ENCODE assay signal across 21 cellular contexts in genomic region chrX:53266175-53266574, GRCh38.
DNase-seq lines count a peak whose midpoint lies in the region; ATAC-seq and TF ChIP-seq lines count a peak whose summit lies in the region.
"Had no signal": no experiment of that assay in that cellular context is flagged by ENCODE, and none has a peak within 500 bp of the region (broad histone marks: within the 10 kb centered on the region; RNA-seq: fewer than 3 reads in every experiment).

No MANE protein-coding gene starts in this region.

- intact Hi-C loops in dendritic cell treated with granulocyte-macrophage colony-stimulating factor and Interleukin-4, amounts not matched to agents 40 ng/mL and 50 ng/mL, for 4 days (cut with micrococcal nuclease), result no loop called here

- H3K4me3 Mint-ChIP-seq in dendritic cell treated with granulocyte-macrophage colony-stimulating factor and Interleukin-4, amounts not matched to agents 40 ng/mL and 50 ng/mL, for 4 days, result no peak overlapping the region
- H3K4me3 Mint-ChIP-seq in nephron progenitor cell, result peak overlapping the region; percentile 26
- H3K4me3 Mint-ChIP-seq: activated B cell treated with CpG ODN at 0.5 μM for 24 hours; activated naive CD8-positive, alpha-beta T cell treated with anti-CD3 and anti-CD28 coated beads, Interleukin-2, amount 10 ng/mL, durations not matched to agents 7 days and 5 days; activated T-helper 1 cell treated with anti-CD3 and anti-CD28 coated beads, Interleukin-12 subunit alpha, Interleukin-12 subunit beta, Interleukin-2, Interleukin-4 antibody, amounts not matched to agents 30 ng/mL and 10 ng/mL and 1 ng/mL, durations not matched to agents 14 hours and 24 hours and 36 hours; CD4-positive, CD25-positive, alpha-beta regulatory T cell; T-helper 1 cell treated with Interleukin-12 subunit alpha and Interleukin-12 subunit beta and Interleukin-4 antibody, amounts not matched to agents 30 μg/mL and 1 μg/mL, for 36 hours had no signal

- peaks cover 7% of the 10 kb centered on the region for H3K36me3 Mint-ChIP-seq in dendritic cell treated with granulocyte-macrophage colony-stimulating factor and Interleukin-4, amounts not matched to agents 40 ng/mL and 50 ng/mL, for 4 days (ENCODE audit: low read depth)
- no peaks in the 10 kb centered on the region for H3K36me3 Mint-ChIP-seq in nephron progenitor cell (ENCODE audit: low read depth)
- H3K36me3 Mint-ChIP-seq: activated naive CD8-positive, alpha-beta T cell treated with anti-CD3 and anti-CD28 coated beads, Interleukin-2, amount 10 ng/mL, durations not matched to agents 7 days and 5 days; CD4-positive, CD25-positive, alpha-beta regulatory T cell had no signal

- TF ChIP-seq CTCF in nephron progenitor cell (IDR thresholded peaks at IDR 0.05), result no peak

- H3K27ac Mint-ChIP-seq in dendritic cell treated with granulocyte-macrophage colony-stimulating factor and Interleukin-4, amounts not matched to agents 40 ng/mL and 50 ng/mL, for 4 days, result peak overlapping the region; percentile 55
- peak overlapping the region; percentile 76 for H3K27ac Mint-ChIP-seq in nephron progenitor cell
- H3K27ac Mint-ChIP-seq: activated B cell treated with CpG ODN at 0.5 μM for 24 hours; activated naive CD8-positive, alpha-beta T cell treated with anti-CD3 and anti-CD28 coated beads, Interleukin-2, amount 10 ng/mL, durations not matched to agents 7 days and 5 days; activated T-helper 1 cell treated with anti-CD3 and anti-CD28 coated beads, Interleukin-12 subunit alpha, Interleukin-12 subunit beta, Interleukin-2, Interleukin-4 antibody, amounts not matched to agents 30 ng/mL and 10 ng/mL and 1 ng/mL, durations not matched to agents 14 hours and 24 hours and 36 hours; CD4-positive, CD25-positive, alpha-beta regulatory T cell; T-helper 1 cell treated with Interleukin-12 subunit alpha and Interleukin-12 subunit beta and Interleukin-4 antibody, amounts not matched to agents 30 μg/mL and 1 μg/mL, for 36 hours had no signal

- peaks cover 59% of the 10 kb centered on the region for H3K4me1 Mint-ChIP-seq in dendritic cell treated with granulocyte-macrophage colony-stimulating factor and Interleukin-4, amounts not matched to agents 40 ng/mL and 50 ng/mL, for 4 days (ENCODE audit: low read depth)
- H3K4me1 Mint-ChIP-seq in nephron progenitor cell, result peaks cover 38% of the 10 kb centered on the region

- ATAC-seq in HG02763 (IDR thresholded peaks at IDR 0.05; ENCODE audit: unreplicated experiment) (no peak), HG03097 (IDR thresholded peaks at IDR 0.05; ENCODE audit: low FRiP score, unreplicated experiment) (no peak), GM18517 (IDR thresholded peaks at IDR 0.05; ENCODE audit: unreplicated experiment) (no peak)

- H3K27me3 Mint-ChIP-seq in dendritic cell treated with granulocyte-macrophage colony-stimulating factor and Interleukin-4, amounts not matched to agents 40 ng/mL and 50 ng/mL, for 4 days, result peaks cover 4% of the 10 kb centered on the region
- H3K27me3 Mint-ChIP-seq in nephron progenitor cell (ENCODE audit: low read depth, poor library complexity), result peaks cover 2% of the 10 kb centered on the region

- no peaks in the 10 kb centered on the region for H3K9me3 Mint-ChIP-seq in dendritic cell treated with granulocyte-macrophage colony-stimulating factor and Interleukin-4, amounts not matched to agents 40 ng/mL and 50 ng/mL, for 4 days
- peaks cover 41% of the 10 kb centered on the region for H3K9me3 Mint-ChIP-seq in nephron progenitor cell
- H3K9me3 Mint-ChIP-seq: activated B cell treated with CpG ODN at 0.5 μM for 24 hours; activated naive CD8-positive, alpha-beta T cell treated with anti-CD3 and anti-CD28 coated beads, Interleukin-2, amount 10 ng/mL, durations not matched to agents 7 days and 5 days; activated T-helper 1 cell treated with anti-CD3 and anti-CD28 coated beads, Interleukin-12 subunit alpha, Interleukin-12 subunit beta, Interleukin-2, Interleukin-4 antibody, amounts not matched to agents 30 ng/mL and 10 ng/mL and 1 ng/mL, durations not matched to agents 14 hours and 24 hours and 36 hours; CD4-positive, CD25-positive, alpha-beta regulatory T cell; T-helper 1 cell treated with Interleukin-12 subunit alpha and Interleukin-12 subunit beta and Interleukin-4 antibody, amounts not matched to agents 30 μg/mL and 1 μg/mL, for 36 hours had no signal

- DNase-seq in DMS53 (lab: John Stamatoyannopoulos, UW) (peak; percentile 36), DMS53 treated with DMSO at 0.1 percent for 48 hours (lab: John Stamatoyannopoulos, UW; ENCODE audit: unreplicated experiment) (no peak), nephron progenitor cell (no peak), NCI-H774 (lab: John Stamatoyannopoulos, UW) (no peak)
- DNase-seq: 8988T; activated B cell treated with CpG ODN at 0.5 μM for 24 hours; activated CD8-positive, alpha-beta memory T cell treated with anti-CD3 and anti-CD28 coated beads for 24 hours; activated naive CD8-positive, alpha-beta T cell treated with anti-CD3 and anti-CD28 coated beads, Interleukin-2, amount 10 ng/mL, durations not matched to agents 7 days and 5 days; CD4-positive, CD25-positive, alpha-beta regulatory T cell; DND-41; effector CD8-positive, alpha-beta T cell; MM.1S; NCI-H187 treated with DMSO at 0.1 percent for 48 hours; NCI-H446; pancreas had no signal
